In genomic region chr16:66972983-66973382, GRCh38 we compare ENCODE assay signal across 1 cellular context.
TF ChIP-seq lines count a peak whose summit lies in the region.

No MANE protein-coding gene starts in this region.

TF ChIP-seq in IMR-90, 13 proteins besides CTCF, POLR2A, EP300 and RAD21:
- TF ChIP-seq MAZ (IDR thresholded peaks at IDR 0.05; ENCODE audit: borderline replicate concordance, low read depth, low read length): no peak
- no peak for TF ChIP-seq RCOR1 (IDR thresholded peaks at IDR 0.05; ENCODE audit: insufficient replicate concordance, low read length)
- no peak for TF ChIP-seq NFE2L2 (IDR thresholded peaks at IDR 0.05; ENCODE audit: low read depth, low read length)
- TF ChIP-seq, protein P1, sequence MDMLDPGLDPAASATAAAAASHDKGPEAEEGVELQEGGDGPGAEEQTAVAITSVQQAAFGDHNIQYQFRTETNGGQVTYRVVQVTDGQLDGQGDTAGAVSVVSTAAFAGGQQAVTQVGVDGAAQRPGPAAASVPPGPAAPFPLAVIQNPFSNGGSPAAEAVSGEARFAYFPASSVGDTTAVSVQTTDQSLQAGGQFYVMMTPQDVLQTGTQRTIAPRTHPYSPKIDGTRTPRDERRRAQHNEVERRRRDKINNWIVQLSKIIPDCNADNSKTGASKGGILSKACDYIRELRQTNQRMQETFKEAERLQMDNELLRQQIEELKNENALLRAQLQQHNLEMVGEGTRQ (IDR thresholded peaks at IDR 0.05; ENCODE audit: low read depth, low read length): no peak
- TF ChIP-seq SMC3 (IDR thresholded peaks at IDR 0.05; ENCODE audit: low read depth, low read length): no peak
- no peak for TF ChIP-seq FOS (IDR thresholded peaks at IDR 0.05; ENCODE audit: low read depth, low read length)
- TF ChIP-seq BHLHE40 (IDR thresholded peaks at IDR 0.05; ENCODE audit: low read depth, low read length): no peak
- no peak for TF ChIP-seq CEBPB (IDR thresholded peaks at IDR 0.05; ENCODE audit: low read depth, low read length)
- TF ChIP-seq MXI1 (IDR thresholded peaks at IDR 0.05; ENCODE audit: borderline replicate concordance, low read depth, low read length): no peak
- TF ChIP-seq CHD1 (IDR thresholded peaks at IDR 0.05; ENCODE audit: low read depth, low read length): no peak
- TF ChIP-seq, protein P2, sequence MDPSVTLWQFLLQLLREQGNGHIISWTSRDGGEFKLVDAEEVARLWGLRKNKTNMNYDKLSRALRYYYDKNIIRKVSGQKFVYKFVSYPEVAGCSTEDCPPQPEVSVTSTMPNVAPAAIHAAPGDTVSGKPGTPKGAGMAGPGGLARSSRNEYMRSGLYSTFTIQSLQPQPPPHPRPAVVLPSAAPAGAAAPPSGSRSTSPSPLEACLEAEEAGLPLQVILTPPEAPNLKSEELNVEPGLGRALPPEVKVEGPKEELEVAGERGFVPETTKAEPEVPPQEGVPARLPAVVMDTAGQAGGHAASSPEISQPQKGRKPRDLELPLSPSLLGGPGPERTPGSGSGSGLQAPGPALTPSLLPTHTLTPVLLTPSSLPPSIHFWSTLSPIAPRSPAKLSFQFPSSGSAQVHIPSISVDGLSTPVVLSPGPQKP (IDR thresholded peaks at IDR 0.05; ENCODE audit: borderline replicate concordance, low read depth, low read length): no peak
- no peak for TF ChIP-seq MAFK (IDR thresholded peaks at IDR 0.05; ENCODE audit: low read depth, low read length)
- no peak for TF ChIP-seq RFX5 (IDR thresholded peaks at IDR 0.05; ENCODE audit: low read depth, low read length)
TF ChIP-seq in IMR-90: peak in this region for 0.
